Comparison of ENCODE assay signal across 8 cellular contexts in genomic region chrX:87517571-87518141, GRCh38. TPM values are rescaled to one million over a fixed set of nuclear protein-coding genes. Genes with fewer than 3 reads are reported as not detected.
A peak's percentile ranks its signal among the peaks of the same experiment; 100 is the strongest.
DNase-seq lines count a peak whose midpoint lies in the region; ATAC-seq, FAIRE-seq and TF ChIP-seq lines count a peak whose summit lies in the region.

A gene with protein sequence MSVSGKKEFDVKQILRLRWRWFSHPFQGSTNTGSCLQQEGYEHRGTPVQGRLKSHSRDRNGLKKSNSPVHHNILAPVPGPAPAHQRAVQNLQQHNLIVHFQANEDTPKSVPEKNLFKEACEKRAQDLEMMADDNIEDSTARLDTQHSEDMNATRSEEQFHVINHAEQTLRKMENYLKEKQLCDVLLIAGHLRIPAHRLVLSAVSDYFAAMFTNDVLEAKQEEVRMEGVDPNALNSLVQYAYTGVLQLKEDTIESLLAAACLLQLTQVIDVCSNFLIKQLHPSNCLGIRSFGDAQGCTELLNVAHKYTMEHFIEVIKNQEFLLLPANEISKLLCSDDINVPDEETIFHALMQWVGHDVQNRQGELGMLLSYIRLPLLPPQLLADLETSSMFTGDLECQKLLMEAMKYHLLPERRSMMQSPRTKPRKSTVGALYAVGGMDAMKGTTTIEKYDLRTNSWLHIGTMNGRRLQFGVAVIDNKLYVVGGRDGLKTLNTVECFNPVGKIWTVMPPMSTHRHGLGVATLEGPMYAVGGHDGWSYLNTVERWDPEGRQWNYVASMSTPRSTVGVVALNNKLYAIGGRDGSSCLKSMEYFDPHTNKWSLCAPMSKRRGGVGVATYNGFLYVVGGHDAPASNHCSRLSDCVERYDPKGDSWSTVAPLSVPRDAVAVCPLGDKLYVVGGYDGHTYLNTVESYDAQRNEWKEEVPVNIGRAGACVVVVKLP (plus strand): TSS chrX:87517802. CDS start chrX:87517894, 92 bp downstream.

- peak within 1 kb of the TSS; percentile 56 for H3K4me2 ChIP-seq in K562 (ENCODE audit: insufficient read depth, low read length)

- H2AFZ ChIP-seq in K562 (ENCODE audit: low read depth, low read length), result no peak within 1 kb of the TSS

- no peak for TF ChIP-seq POLR2A in K562 (conservative IDR thresholded peaks at IDR 0.05)

- peak; percentile 92 for ATAC-seq in K562
- no peak for ATAC-seq in GM18520 (IDR thresholded peaks at IDR 0.05; ENCODE audit: unreplicated experiment)
- no peak for ATAC-seq in activated CD4-positive, CD25-positive, alpha-beta regulatory T cell treated with anti-CD3 and anti-CD28 coated beads, Interleukin-2, amount 50 U/mL, for 24 hours
- ATAC-seq in GM18519 (IDR thresholded peaks at IDR 0.05; ENCODE audit: low FRiP score, unreplicated experiment), result no peak

- H3K27me3 ChIP-seq in K562 (ENCODE audit: control insufficient read depth in 2 of 2, insufficient read depth in 2 of 2, low read length in 2 of 2), result no peaks in the 10 kb centered on the region
- no peaks in the 10 kb centered on the region for H3K27me3 ChIP-seq in tibial artery

- intact Hi-C loops in K562 (cut with micrococcal nuclease), result no loop called here
- intact Hi-C loops in tibial artery (cut with DNase I; ENCODE audit: low total_unique reads), result no loop called here

- TF ChIP-seq CTCF in K562 (IDR thresholded peaks at IDR 0.05 in 2 of 3, conservative IDR thresholded peaks at IDR 0.05 in 1 of 3; ENCODE audit: insufficient read depth in 2 of 3, low read depth in 1 of 3, low read length in 3 of 3), result no peak
- TF ChIP-seq CTCF in tibial artery (IDR thresholded peaks at IDR 0.05), result no peak

- H3K79me2 ChIP-seq in K562 (ENCODE audit: control insufficient read depth, insufficient read depth, low read length), result no peaks in the 10 kb centered on the region

- POLR2A ChIA-PET in K562 (lab: Yijun Ruan, JAX), result no interaction called here

- in situ Hi-C loops in K562 (cut with MboI), result no loop called here

- no peak for TF ChIP-seq RAD21 in K562 (CRISPR knock-in tag; conservative IDR thresholded peaks at IDR 0.05 in 1 of 2, IDR thresholded peaks at IDR 0.05 in 1 of 2)

- peak; percentile 1 for DNase-seq in NOMO-1 treated with dmso at 0.1 percent for 144 hours (lab: John Stamatoyannopoulos, UW; ENCODE audit: unreplicated experiment)
- DNase-seq in NOMO-1 treated with DMSO at 0.1 percent for 48 hours (lab: John Stamatoyannopoulos, UW; ENCODE audit: unreplicated experiment), result no peak
- DNase-seq in K562 (ENCODE audit: extremely low read depth in 1 of 4, low spot score in 3 of 4), result peak in 3 of 4 experiments; percentile 3 to 65 (median 5)
- peak; percentile 74 for DNase-seq in kidney glomerular epithelial cell (lab: John Stamatoyannopoulos, UW)
- DNase-seq in tibial artery, result no peak

- H3K9me3 ChIP-seq in K562 (replicated peaks; ENCODE audit: control insufficient read depth, insufficient read depth, low read depth, low read length), result no peaks in the 10 kb centered on the region
- no peaks in the 10 kb centered on the region for H3K9me3 ChIP-seq in tibial artery

- H3K27ac ChIP-seq in K562 (ENCODE audit: extremely low read depth, low read depth, low read length) (peak within 1 kb of the TSS; percentile 27; the same call in 2 of the 3 replicates), tibial artery (no peak within 1 kb of the TSS)

- H3K36me3 ChIP-seq in K562 (ENCODE audit: control insufficient read depth, insufficient read depth, low read length), result no peaks in the 10 kb centered on the region
- H3K36me3 ChIP-seq in tibial artery, result no peaks in the 10 kb centered on the region

- H4K20me1 ChIP-seq in K562 (replicated peaks; ENCODE audit: control insufficient read depth, insufficient read depth, low read length), result no peaks in the 10 kb centered on the region

- no peaks in the 10 kb centered on the region for H3K9me1 ChIP-seq in K562 (ENCODE audit: control insufficient read depth, insufficient read depth, low read length)

- peak; percentile 57 for FAIRE-seq in K562 (lab: Jason Lieb, UNC)

- CTCF ChIA-PET in K562 (lab: Yijun Ruan, JAX; ENCODE audit: low intra/inter-chr PET ratio), result no interaction called here

- H3K4me1 ChIP-seq in K562 (replicated peaks in 1 of 2; ENCODE audit: control insufficient read depth in 2 of 2, insufficient read depth in 2 of 2, low read length in 2 of 2) (no peaks in the 10 kb centered on the region; a peak in 1 of 5 replicates), tibial artery (peaks cover 0 to 4% (median 2%) of the 10 kb centered on the region in 4 donors)

- 0 out of 2 replicates have a peak within 1 kb of the TSS, but pooled peaks have one; percentile 6 for H3K4me3 ChIP-seq in K562
- H3K4me3 ChIP-seq in tibial artery, result peak within 1 kb of the TSS; percentile 41 to 42

- WGBS in K562 (ENCODE audit: insufficient coverage, low coverage, missing lambda C conversion rate), result 1% methylated on average over 8 of the region's 8 CpGs

- TF ChIP-seq EP300 in K562 (IDR thresholded peaks at IDR 0.05; ENCODE audit: low read length), result no peak

- H3K9ac ChIP-seq in K562 (ENCODE audit: insufficient read depth in 1 of 2, low read depth in 2 of 2, low read length in 2 of 2), result no peak within 1 kb of the TSS

- BruUV-seq in K562 (replicated peaks; lab: Mats Ljungman, UMichigan), result no TSS peak

TF ChIP-seq in K562, 482 proteins besides CTCF, POLR2A, EP300 and RAD21 (continues in another document):
- TF ChIP-seq RCOR1 (IDR thresholded peaks at IDR 0.05; ENCODE audit: borderline replicate concordance in 1 of 2, low read depth in 2 of 2, low read length in 2 of 2), result no peak
- no peak for TF ChIP-seq HDAC6 (IDR thresholded peaks at IDR 0.05; ENCODE audit: low read depth, low read length)
- TF ChIP-seq NFYB (IDR thresholded peaks at IDR 0.05; ENCODE audit: extremely low read depth, insufficient read length), result no peak
- no peak for TF ChIP-seq MEF2A (IDR thresholded peaks at IDR 0.05; ENCODE audit: control insufficient read depth, low read depth, low read length)
- TF ChIP-seq MEIS2 (IDR thresholded peaks at IDR 0.05; ENCODE audit: partially characterized antibody), result peak; percentile 48
- peak; percentile 26; the same call in 1 of the 2 replicates for TF ChIP-seq CREM (IDR thresholded peaks at IDR 0.05; ENCODE audit: low read depth)
- TF ChIP-seq, protein P1, sequence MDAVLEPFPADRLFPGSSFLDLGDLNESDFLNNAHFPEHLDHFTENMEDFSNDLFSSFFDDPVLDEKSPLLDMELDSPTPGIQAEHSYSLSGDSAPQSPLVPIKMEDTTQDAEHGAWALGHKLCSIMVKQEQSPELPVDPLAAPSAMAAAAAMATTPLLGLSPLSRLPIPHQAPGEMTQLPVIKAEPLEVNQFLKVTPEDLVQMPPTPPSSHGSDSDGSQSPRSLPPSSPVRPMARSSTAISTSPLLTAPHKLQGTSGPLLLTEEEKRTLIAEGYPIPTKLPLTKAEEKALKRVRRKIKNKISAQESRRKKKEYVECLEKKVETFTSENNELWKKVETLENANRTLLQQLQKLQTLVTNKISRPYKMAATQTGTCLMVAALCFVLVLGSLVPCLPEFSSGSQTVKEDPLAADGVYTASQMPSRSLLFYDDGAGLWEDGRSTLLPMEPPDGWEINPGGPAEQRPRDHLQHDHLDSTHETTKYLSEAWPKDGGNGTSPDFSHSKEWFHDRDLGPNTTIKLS (IDR thresholded peaks at IDR 0.05; ENCODE audit: borderline replicate concordance, low read depth), result no peak
- TF ChIP-seq ARHGAP35 (IDR thresholded peaks at IDR 0.05; ENCODE audit: partially characterized antibody), result no peak
- TF ChIP-seq, protein P2, sequence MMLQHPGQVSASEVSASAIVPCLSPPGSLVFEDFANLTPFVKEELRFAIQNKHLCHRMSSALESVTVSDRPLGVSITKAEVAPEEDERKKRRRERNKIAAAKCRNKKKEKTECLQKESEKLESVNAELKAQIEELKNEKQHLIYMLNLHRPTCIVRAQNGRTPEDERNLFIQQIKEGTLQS (IDR thresholded peaks at IDR 0.05), result peak; percentile 45; the same call in 1 of the 2 replicates
- TF ChIP-seq, protein P2 (CRISPR knock-in tag; conservative IDR thresholded peaks at IDR 0.05), result no peak
- no peak for TF ChIP-seq FOXK1 (CRISPR knock-in tag; IDR thresholded peaks at IDR 0.05; ENCODE audit: borderline replicate concordance)
- no peak for TF ChIP-seq HIVEP1 (CRISPR knock-in tag; IDR thresholded peaks at IDR 0.05)
- peak; percentile 48 for TF ChIP-seq ATF7 (IDR thresholded peaks at IDR 0.05)
- no peak for TF ChIP-seq ZNF449 (CRISPR knock-in tag; IDR thresholded peaks at IDR 0.05)

RNA-seq across cellular contexts. Expression of the gene that starts here (rescaled TPM):
- 0.30 and 0.48 TPM in 2 replicates for total RNA-seq in K562 (2011; cell fraction: chromatin; rRNA removed; ENCODE audit: low replicate concordance)
- total RNA-seq in K562 (2011; cell fraction: nucleolus; rRNA removed), result 0.17 and 0.26 TPM in 2 replicates
- total RNA-seq in K562 (2011; cell fraction: nucleoplasm; rRNA removed), result 0.08 and 0.37 TPM in 2 replicates
- 0.08 and 0.09 TPM in 2 replicates for total RNA-seq in K562 (2014; rRNA removed)
- 0.04 and 0.10 TPM in 2 replicates for total RNA-seq in K562 (2014; rRNA removed; fragmentation: Illumina TruSeq; extraction: Trizol)
- 0.04 and 0.19 TPM in 2 replicates for total RNA-seq in K562 (2015; rRNA removed; fragmentation: Illumina TruSeq; extraction: Trizol)
- 0.09 and 0.16 TPM in 2 replicates for total RNA-seq in K562 (2021)
- polyA plus RNA-seq in K562 (2011; rRNA removed), result 0.06 and 0.12 TPM in 2 replicates
- polyA plus RNA-seq in K562 (2011; cell fraction: cytosol; rRNA removed), result 0.04 TPM in 1 of 2 replicates, not detected in the other
- 0.03 TPM in 1 of 2 replicates, not detected in the other for polyA plus RNA-seq in K562 (2011; cell fraction: nucleus; rRNA removed)
- polyA plus RNA-seq in K562 (2012), result 0.16 and 1.6 TPM in 2 replicates
- 0.06 and 0.13 TPM in 2 replicates for polyA plus RNA-seq in K562 (2014; fragmentation: Illumina TruSeq; extraction: Trizol)
- polyA plus RNA-seq in K562 (2014; fragmentation: Nextera tagmentation; extraction: Ambion mirVana), result under 1 TPM; 0.04 to 0.07 TPM
- 0.04 TPM in 1 of 2 replicates, not detected in the other for polyA plus RNA-seq in K562 (2014; rRNA removed)
- 0.07 and 0.63 TPM in 2 replicates for polyA minus RNA-seq in K562 (2011; rRNA and poly(A)+ RNA removed)
- not detected in 2 replicates for polyA minus RNA-seq in K562 (2011; cell fraction: cytosol; rRNA and poly(A)+ RNA removed)
- 0.11 TPM in 1 of 2 replicates, not detected in the other for polyA minus RNA-seq in K562 (2011; cell fraction: nucleus; rRNA and poly(A)+ RNA removed)

Comparison
In these comparisons a context has a peak if more than half of its experiments do, and no peak if none do; other contexts are left out.
1. DNase-seq: peak in NOMO-1 treated with dmso at 0.1 percent for 144 hours (single experiment), K562 (3 of 4) and kidney glomerular epithelial cell (single experiment); none in NOMO-1 treated with DMSO at 0.1 percent for 48 hours (single experiment) and tibial artery (0 of 2).